1 cellular context compared by ENCODE assay signal in the genomic region with DNA sequence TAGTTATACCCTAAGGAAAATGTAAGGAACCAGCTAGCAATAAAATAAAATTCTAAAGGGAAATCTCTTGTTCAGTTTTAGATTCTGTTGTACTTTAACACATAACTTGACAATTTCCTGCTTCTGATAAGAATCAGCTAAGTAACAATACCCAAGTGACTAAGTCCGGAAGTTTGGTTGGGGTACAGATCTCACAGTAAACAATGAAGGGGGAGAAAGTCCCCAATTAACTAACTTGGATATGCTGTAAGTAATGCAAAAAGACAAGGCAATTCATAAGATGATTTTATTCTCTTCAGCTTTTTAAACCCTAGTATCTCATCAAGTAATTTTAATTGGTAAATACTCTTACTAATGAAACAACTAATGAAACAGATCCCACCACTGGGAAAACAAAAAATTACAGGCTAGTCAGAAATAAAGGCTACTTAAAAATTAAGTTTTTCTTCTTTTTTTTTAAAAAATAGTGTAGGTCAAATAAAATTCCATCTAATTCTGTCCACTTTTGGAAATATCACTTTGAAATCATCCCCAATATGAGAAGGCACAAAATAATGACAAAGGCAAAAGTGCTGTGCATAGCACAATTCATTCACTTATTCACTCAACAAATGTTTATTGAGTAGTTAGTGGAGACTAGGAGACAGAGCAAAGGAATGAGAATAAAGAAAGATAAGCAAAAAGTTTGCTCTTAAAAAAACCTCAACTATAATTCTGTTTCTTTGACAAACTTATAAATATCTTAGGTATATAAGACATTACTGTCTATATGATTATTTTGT.
TF ChIP-seq lines count a peak whose summit lies in the region.

No MANE protein-coding gene starts in this region.

TF ChIP-seq in SK-N-SH, 30 proteins besides CTCF, POLR2A, EP300 and RAD21 (continued from another document):
- TF ChIP-seq RXRA (IDR thresholded peaks at IDR 0.05; ENCODE audit: borderline replicate concordance, low read depth) (no peak), ELF1 (IDR thresholded peaks at IDR 0.05) (no peak), RCOR1 (IDR thresholded peaks at IDR 0.05; ENCODE audit: low read length) (no peak), FOSL2 (IDR thresholded peaks at IDR 0.05; ENCODE audit: borderline replicate concordance, low read depth) (no peak), EZH2phosphoT487 (IDR thresholded peaks at IDR 0.05; ENCODE audit: borderline replicate concordance, low read depth) (no peak), POLR2AphosphoS5 (IDR thresholded peaks at IDR 0.05; ENCODE audit: low read depth, low read length) (no peak), CHD2 (IDR thresholded peaks at IDR 0.05; ENCODE audit: low read length, partially characterized antibody) (no peak), ZBTB33 (IDR thresholded peaks at IDR 0.05; ENCODE audit: borderline replicate concordance, low read depth) (no peak), FOXM1 (IDR thresholded peaks at IDR 0.05; ENCODE audit: low read depth) (no peak), GABPA (IDR thresholded peaks at IDR 0.05; ENCODE audit: low read depth) (no peak), MEF2A (IDR thresholded peaks at IDR 0.05; ENCODE audit: borderline replicate concordance, low read depth) (no peak)
- TF ChIP-seq, protein P1, sequence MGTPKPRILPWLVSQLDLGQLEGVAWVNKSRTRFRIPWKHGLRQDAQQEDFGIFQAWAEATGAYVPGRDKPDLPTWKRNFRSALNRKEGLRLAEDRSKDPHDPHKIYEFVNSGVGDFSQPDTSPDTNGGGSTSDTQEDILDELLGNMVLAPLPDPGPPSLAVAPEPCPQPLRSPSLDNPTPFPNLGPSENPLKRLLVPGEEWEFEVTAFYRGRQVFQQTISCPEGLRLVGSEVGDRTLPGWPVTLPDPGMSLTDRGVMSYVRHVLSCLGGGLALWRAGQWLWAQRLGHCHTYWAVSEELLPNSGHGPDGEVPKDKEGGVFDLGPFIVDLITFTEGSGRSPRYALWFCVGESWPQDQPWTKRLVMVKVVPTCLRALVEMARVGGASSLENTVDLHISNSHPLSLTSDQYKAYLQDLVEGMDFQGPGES (IDR thresholded peaks at IDR 0.05; ENCODE audit: low read depth, low read length) = no peak
- TF ChIP-seq, protein P2, sequence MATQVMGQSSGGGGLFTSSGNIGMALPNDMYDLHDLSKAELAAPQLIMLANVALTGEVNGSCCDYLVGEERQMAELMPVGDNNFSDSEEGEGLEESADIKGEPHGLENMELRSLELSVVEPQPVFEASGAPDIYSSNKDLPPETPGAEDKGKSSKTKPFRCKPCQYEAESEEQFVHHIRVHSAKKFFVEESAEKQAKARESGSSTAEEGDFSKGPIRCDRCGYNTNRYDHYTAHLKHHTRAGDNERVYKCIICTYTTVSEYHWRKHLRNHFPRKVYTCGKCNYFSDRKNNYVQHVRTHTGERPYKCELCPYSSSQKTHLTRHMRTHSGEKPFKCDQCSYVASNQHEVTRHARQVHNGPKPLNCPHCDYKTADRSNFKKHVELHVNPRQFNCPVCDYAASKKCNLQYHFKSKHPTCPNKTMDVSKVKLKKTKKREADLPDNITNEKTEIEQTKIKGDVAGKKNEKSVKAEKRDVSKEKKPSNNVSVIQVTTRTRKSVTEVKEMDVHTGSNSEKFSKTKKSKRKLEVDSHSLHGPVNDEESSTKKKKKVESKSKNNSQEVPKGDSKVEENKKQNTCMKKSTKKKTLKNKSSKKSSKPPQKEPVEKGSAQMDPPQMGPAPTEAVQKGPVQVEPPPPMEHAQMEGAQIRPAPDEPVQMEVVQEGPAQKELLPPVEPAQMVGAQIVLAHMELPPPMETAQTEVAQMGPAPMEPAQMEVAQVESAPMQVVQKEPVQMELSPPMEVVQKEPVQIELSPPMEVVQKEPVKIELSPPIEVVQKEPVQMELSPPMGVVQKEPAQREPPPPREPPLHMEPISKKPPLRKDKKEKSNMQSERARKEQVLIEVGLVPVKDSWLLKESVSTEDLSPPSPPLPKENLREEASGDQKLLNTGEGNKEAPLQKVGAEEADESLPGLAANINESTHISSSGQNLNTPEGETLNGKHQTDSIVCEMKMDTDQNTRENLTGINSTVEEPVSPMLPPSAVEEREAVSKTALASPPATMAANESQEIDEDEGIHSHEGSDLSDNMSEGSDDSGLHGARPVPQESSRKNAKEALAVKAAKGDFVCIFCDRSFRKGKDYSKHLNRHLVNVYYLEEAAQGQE (IDR thresholded peaks at IDR 0.05; ENCODE audit: low read depth, low read length) = no peak
- TF ChIP-seq, protein P3, sequence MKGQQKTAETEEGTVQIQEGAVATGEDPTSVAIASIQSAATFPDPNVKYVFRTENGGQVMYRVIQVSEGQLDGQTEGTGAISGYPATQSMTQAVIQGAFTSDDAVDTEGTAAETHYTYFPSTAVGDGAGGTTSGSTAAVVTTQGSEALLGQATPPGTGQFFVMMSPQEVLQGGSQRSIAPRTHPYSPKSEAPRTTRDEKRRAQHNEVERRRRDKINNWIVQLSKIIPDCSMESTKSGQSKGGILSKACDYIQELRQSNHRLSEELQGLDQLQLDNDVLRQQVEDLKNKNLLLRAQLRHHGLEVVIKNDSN (IDR thresholded peaks at IDR 0.05; ENCODE audit: borderline replicate concordance, low read depth) = no peak
- TF ChIP-seq, protein P4, sequence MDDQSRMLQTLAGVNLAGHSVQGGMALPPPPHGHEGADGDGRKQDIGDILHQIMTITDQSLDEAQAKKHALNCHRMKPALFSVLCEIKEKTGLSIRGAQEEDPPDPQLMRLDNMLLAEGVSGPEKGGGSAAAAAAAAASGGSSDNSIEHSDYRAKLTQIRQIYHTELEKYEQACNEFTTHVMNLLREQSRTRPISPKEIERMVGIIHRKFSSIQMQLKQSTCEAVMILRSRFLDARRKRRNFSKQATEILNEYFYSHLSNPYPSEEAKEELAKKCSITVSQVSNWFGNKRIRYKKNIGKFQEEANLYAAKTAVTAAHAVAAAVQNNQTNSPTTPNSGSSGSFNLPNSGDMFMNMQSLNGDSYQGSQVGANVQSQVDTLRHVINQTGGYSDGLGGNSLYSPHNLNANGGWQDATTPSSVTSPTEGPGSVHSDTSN (IDR thresholded peaks at IDR 0.05) = no peak
